16 cellular contexts compared by ENCODE assay signal in the genomic region with DNA sequence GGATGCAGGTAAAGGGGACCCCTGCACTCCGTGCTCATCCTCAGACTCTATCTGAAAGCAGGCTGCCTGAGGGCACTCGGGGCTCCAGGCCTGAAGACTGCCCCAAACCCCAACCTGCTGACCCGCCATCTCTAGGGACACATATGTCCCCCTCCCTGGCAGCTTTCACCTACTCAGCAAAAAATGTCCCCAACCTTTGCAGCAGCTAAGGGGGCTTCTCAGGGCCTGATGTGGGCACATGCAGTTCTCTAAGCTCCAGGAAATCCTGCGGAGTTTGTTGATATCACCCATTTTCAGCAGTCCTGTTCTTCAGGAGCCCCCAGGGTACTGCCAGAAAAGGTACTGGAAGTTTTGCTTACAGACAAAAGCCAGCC. TPM values are rescaled to one million over a fixed set of nuclear protein-coding genes. Genes with fewer than 3 reads are reported as not detected.
DNase-seq lines count a peak whose midpoint lies in the region; ATAC-seq, FAIRE-seq and TF ChIP-seq lines count a peak whose summit lies in the region.
"Had no signal": no experiment of that assay in that cellular context is flagged by ENCODE, and none has a peak within 500 bp of the region (broad histone marks: within the 10 kb centered on the region; RNA-seq: fewer than 3 reads in every experiment).

No MANE protein-coding gene starts in this region.

- H3K4me1 ChIP-seq in HepG2 (ENCODE audit: insufficient read depth, low read length) (peaks cover 27% of the 10 kb centered on the region), right lobe of liver (peaks cover 0 to 28% (median 5%) of the 10 kb centered on the region in 4 donors), skeletal muscle tissue (ENCODE audit: control insufficient read depth in 3 of 3, insufficient read depth in 3 of 3, low read length in 3 of 3) (peaks cover 32 to 58% (median 40%) of the 10 kb centered on the region in 3 donors)

- TF ChIP-seq POLR2A in HepG2 (IDR thresholded peaks at IDR 0.05; ENCODE audit: insufficient read depth in 1 of 2, low read depth in 2 of 2, low read length in 2 of 2) (no peak), right lobe of liver (IDR thresholded peaks at IDR 0.05) (no peak)

- H3K27ac ChIP-seq in HepG2 (ENCODE audit: extremely low read length, insufficient read depth, low read length) (no peak overlapping the region), right lobe of liver (no peak overlapping the region), RWPE1 (peak overlapping the region; percentile 85), skeletal muscle tissue (ENCODE audit: low read depth, low read length) (no peak overlapping the region)
- H3K27ac ChIP-seq: GM23248 had no signal

- H3K4me3 ChIP-seq in HepG2 (replicated peaks in 1 of 3; ENCODE audit: insufficient read depth in 1 of 3, low read depth in 2 of 3, low read length in 3 of 3): no peak overlapping the region
- no peak overlapping the region for H3K4me3 ChIP-seq in right lobe of liver
- H3K4me3 ChIP-seq in skeletal muscle tissue (ENCODE audit: low read length in 3 of 3): no peak overlapping the region
- H3K4me3 ChIP-seq: GM23248 had no signal

- no TSS peak for BruUV-seq in HepG2 (replicated peaks; lab: Mats Ljungman, UMichigan)

- POLR2A ChIA-PET in HepG2 (lab: Yijun Ruan, JAX): interaction anchor here (1.8 to 2.1 kb wide), 2 partner anchors 10 to 24 kb away, joined by 6 to 7 read pairs; a partner anchor contains a TSS
- POLR2A ChIA-PET in RWPE1 (lab: Yijun Ruan, JAX; ENCODE audit: low non-redundant PET): interaction anchor here (0.5 to 0.7 kb wide), 2 partner anchors 8 to 16 kb away, joined by 5 to 11 read pairs; no protein-coding TSS in a partner anchor

- no peak overlapping the region for H3K9ac ChIP-seq in HepG2 (ENCODE audit: insufficient read depth, low read depth, low read length)
- peak overlapping the region; percentile 14 to 54 (median 43) for H3K9ac ChIP-seq in skeletal muscle tissue (ENCODE audit: low read depth in 1 of 3, low read length in 3 of 3)
- H3K9ac ChIP-seq: GM23248 had no signal

- H3K27me3 ChIP-seq in HepG2 (ENCODE audit: control insufficient read depth in 1 of 2, insufficient read depth in 2 of 2, low read length in 2 of 2): no peaks in the 10 kb centered on the region
- no peaks in the 10 kb centered on the region for H3K27me3 ChIP-seq in right lobe of liver
- H3K27me3 ChIP-seq in skeletal muscle tissue (ENCODE audit: control insufficient read depth in 3 of 3, insufficient read depth in 3 of 3, low read length in 3 of 3): no peaks in the 10 kb centered on the region

- FAIRE-seq in HepG2 (lab: Jason Lieb, UNC): no peak
- no peak for FAIRE-seq in GM19239 (lab: Jason Lieb, UNC)
- FAIRE-seq: HTR-8/SVneo had no signal

- ATAC-seq in HepG2 (no peak), right lobe of liver (no peak)

- TF ChIP-seq EP300 in HepG2 (IDR thresholded peaks at IDR 0.05; ENCODE audit: low read depth in 2 of 2, low read length in 2 of 2) (no peak), HepG2 (CRISPR knock-in tag; IDR thresholded peaks at IDR 0.05; ENCODE audit: borderline replicate concordance) (no peak)

- H3K36me3 ChIP-seq in HepG2 (replicated peaks in 1 of 2; ENCODE audit: control insufficient read depth in 1 of 2, insufficient read depth in 2 of 2, low read length in 2 of 2): peaks cover 14 to 47% of the 10 kb centered on the region in 2 experiments; a peak in 4 of 5 replicates
- H3K36me3 ChIP-seq in right lobe of liver: peaks cover 0 to 5% (median 1%) of the 10 kb centered on the region in 4 donors
- peaks cover 35 to 42% (median 38%) of the 10 kb centered on the region in 3 donors for H3K36me3 ChIP-seq in skeletal muscle tissue (ENCODE audit: control insufficient read depth in 3 of 3, insufficient read depth in 3 of 3, low read length in 3 of 3)

- in situ Hi-C loops in HepG2 (cut with HindIII; ENCODE audit: extremely low pct_ligation_motif_present, low pct_unique_long_range_greater_than_20kb): no loop called here

- WGBS in HepG2 (ENCODE audit: low lambda C conversion rate): 90% methylated on average over 2 of the region's 4 CpGs
- 100% methylated on average over 1 of the region's 4 CpGs for WGBS in right lobe of liver (ENCODE audit: insufficient coverage, low coverage, low lambda C conversion rate, missing lambda C conversion rate)

- peaks cover 20% of the 10 kb centered on the region for H3K79me2 ChIP-seq in HepG2 (ENCODE audit: insufficient read depth, low read length)

- intact Hi-C loops in HepG2 (cut with micrococcal nuclease; ENCODE audit: unreplicated experiment) (no loop called here), right lobe of liver (cut with DNase I) (no loop called here)

- TF ChIP-seq RAD21 in HepG2 (CRISPR knock-in tag; IDR thresholded peaks at IDR 0.05): no peak

- H3K9me3 ChIP-seq in HepG2 (ENCODE audit: low read length) (no peaks in the 10 kb centered on the region), right lobe of liver (no peaks in the 10 kb centered on the region), skeletal muscle tissue (ENCODE audit: control insufficient read depth in 3 of 3, low read length in 3 of 3) (no peaks in the 10 kb centered on the region)

- CTCF ChIA-PET in HepG2 (lab: Yijun Ruan, JAX; ENCODE audit: low intra/inter-chr PET ratio, low total read pairs): no interaction called here
- CTCF ChIA-PET in RWPE1 (lab: Yijun Ruan, JAX): interaction anchor here (0.5 to 6.2 kb wide), 3 partner anchors 9 to 108 kb away, joined by 3 to 48 read pairs (median 3); a partner anchor contains a TSS

- no peak overlapping the region for H2AFZ ChIP-seq in HepG2 (ENCODE audit: low read length)
- H2AFZ ChIP-seq: GM23248 had no signal

- no peak for DNase-seq in HepG2 (ENCODE audit: low spot score)
- DNase-seq in right lobe of liver: no peak
- DNase-seq in RWPE1 (ENCODE audit: low spot score): no peak
- DNase-seq in epidermal melanocyte (ENCODE audit: insufficient read length, low spot score): peak; percentile 8
- no peak for DNase-seq in activated CD8-positive, alpha-beta memory T cell treated with anti-CD3 and anti-CD28 coated beads, Interleukin-2, amount 50 U/mL, for 48 hours
- DNase-seq in GM19239 (ENCODE audit: insufficient read length, low spot score): no peak
- no peak for DNase-seq in GF-D8 (lab: John Stamatoyannopoulos, UW)
- DNase-seq: 8988T; ACHN; CD4-positive, alpha-beta T cell; DMS79; GM23248; KBM-7 had no signal

- no peak overlapping the region for H3K4me2 ChIP-seq in HepG2 (ENCODE audit: low read depth, low read length)

- no peaks in the 10 kb centered on the region; the same call in 1 of the 2 replicates for H4K20me1 ChIP-seq in HepG2 (ENCODE audit: insufficient read depth, low read length)

- no peak for TF ChIP-seq CTCF in HepG2 (CRISPR knock-in tag; IDR thresholded peaks at IDR 0.05)
- no peak for TF ChIP-seq CTCF in right lobe of liver (IDR thresholded peaks at IDR 0.05)
- TF ChIP-seq CTCF in RWPE1 (conservative IDR thresholded peaks at IDR 0.05; ENCODE audit: low read depth): no peak

RNA-seq across cellular contexts. Expression of a gene that starts 2.2 kb away (rescaled TPM):
- total RNA-seq in HepG2 (2016; rRNA removed; fragmentation: Illumina TruSeq; extraction: Trizol) (22.6 and 31.6 TPM in 2 replicates), right lobe of liver (10 to 100 TPM in 5 of 6 experiments, 1 to 10 TPM in 1; 9.2 to 17.8 (median 11.8) TPM), skeletal muscle tissue (13.0 TPM)
- 23.7 and 28.0 TPM in 2 replicates for total RNA-seq in HepG2 (2016; cell fraction: cytosol; rRNA removed; fragmentation: Illumina TruSeq; extraction: Trizol; ENCODE audit: low read depth)
- 21.4 and 31.8 TPM in 2 replicates for total RNA-seq in HepG2 (2016; cell fraction: insoluble cytoplasmic fraction; rRNA removed; fragmentation: Illumina TruSeq; extraction: Trizol)
- total RNA-seq in HepG2 (2016; cell fraction: membrane; rRNA removed; fragmentation: Illumina TruSeq; extraction: Trizol): 27.7 and 31.4 TPM in 2 replicates
- total RNA-seq in HepG2 (2016; cell fraction: nucleus; rRNA removed; fragmentation: Illumina TruSeq; extraction: Trizol): 34.5 and 40.2 TPM in 2 replicates
- 27.6 and 36.9 TPM in 2 replicates for polyA plus RNA-seq in HepG2 (2011; rRNA removed)
- polyA plus RNA-seq in HepG2 (2011; cell fraction: cytosol; rRNA removed): 15.3 and 20.0 TPM in 2 replicates
- 128 and 151 TPM in 2 replicates for polyA plus RNA-seq in HepG2 (2011; cell fraction: nucleus; rRNA removed)
- 15.1 and 23.7 TPM in 2 replicates for polyA plus RNA-seq in HepG2 (2012)
- polyA plus RNA-seq in HepG2 (2016; cell fraction: cytosol; fragmentation: Illumina TruSeq; extraction: Trizol; ENCODE audit: low read depth): 12.4 and 19.6 TPM in 2 replicates
- polyA plus RNA-seq in HepG2 (2016; cell fraction: insoluble cytoplasmic fraction; fragmentation: Illumina TruSeq; extraction: Trizol; ENCODE audit: low read depth): 16.4 and 19.1 TPM in 2 replicates
- 18.6 and 24.9 TPM in 2 replicates for polyA plus RNA-seq in HepG2 (2016; cell fraction: membrane; fragmentation: Illumina TruSeq; extraction: Trizol; ENCODE audit: low read depth)
- polyA plus RNA-seq in HepG2 (2016; cell fraction: nucleus; fragmentation: Illumina TruSeq; extraction: Trizol; ENCODE audit: insufficient read depth, low read depth): 78.6 and 82.4 TPM in 2 replicates
- 13.7 and 46.0 TPM in 2 replicates for polyA minus RNA-seq in HepG2 (2011; rRNA and poly(A)+ RNA removed; ENCODE audit: low replicate concordance)
- polyA minus RNA-seq in HepG2 (2011; cell fraction: cytosol; rRNA and poly(A)+ RNA removed): 4.0 and 7.5 TPM in 2 replicates
- 27.8 and 33.3 TPM in 2 replicates for polyA minus RNA-seq in HepG2 (2011; cell fraction: nucleus; rRNA and poly(A)+ RNA removed)

RNA-seq across cellular contexts. Expression of a gene that starts 9.4 kb away (rescaled TPM):
- total RNA-seq in HepG2 (2016; rRNA removed; fragmentation: Illumina TruSeq; extraction: Trizol) (29.6 and 38.7 TPM in 2 replicates), right lobe of liver (10 to 100 TPM in 2 of 6 experiments, 1 to 10 TPM in 4; 8.4 to 11.7 (median 9.0) TPM), skeletal muscle tissue (13.0 TPM)
- 103 and 108 TPM in 2 replicates for total RNA-seq in HepG2 (2016; cell fraction: cytosol; rRNA removed; fragmentation: Illumina TruSeq; extraction: Trizol; ENCODE audit: low read depth)
- 26.0 and 40.1 TPM in 2 replicates for total RNA-seq in HepG2 (2016; cell fraction: insoluble cytoplasmic fraction; rRNA removed; fragmentation: Illumina TruSeq; extraction: Trizol)
- total RNA-seq in HepG2 (2016; cell fraction: membrane; rRNA removed; fragmentation: Illumina TruSeq; extraction: Trizol): 93.6 and 97.4 TPM in 2 replicates
- 26.3 and 30.8 TPM in 2 replicates for total RNA-seq in HepG2 (2016; cell fraction: nucleus; rRNA removed; fragmentation: Illumina TruSeq; extraction: Trizol)
- polyA plus RNA-seq in HepG2 (2011; rRNA removed): 21.3 and 21.8 TPM in 2 replicates
- 19.1 and 23.2 TPM in 2 replicates for polyA plus RNA-seq in HepG2 (2011; cell fraction: cytosol; rRNA removed)
- polyA plus RNA-seq in HepG2 (2011; cell fraction: nucleus; rRNA removed): 46.9 and 49.7 TPM in 2 replicates
- 16.9 and 18.6 TPM in 2 replicates for polyA plus RNA-seq in HepG2 (2012)
- polyA plus RNA-seq in HepG2 (2016; cell fraction: cytosol; fragmentation: Illumina TruSeq; extraction: Trizol; ENCODE audit: low read depth): 80.6 TPM in 2 replicates
- 32.1 and 34.5 TPM in 2 replicates for polyA plus RNA-seq in HepG2 (2016; cell fraction: insoluble cytoplasmic fraction; fragmentation: Illumina TruSeq; extraction: Trizol; ENCODE audit: low read depth)
- polyA plus RNA-seq in HepG2 (2016; cell fraction: membrane; fragmentation: Illumina TruSeq; extraction: Trizol; ENCODE audit: low read depth): 89.7 and 93.0 TPM in 2 replicates
- polyA plus RNA-seq in HepG2 (2016; cell fraction: nucleus; fragmentation: Illumina TruSeq; extraction: Trizol; ENCODE audit: insufficient read depth, low read depth): 60.9 and 67.4 TPM in 2 replicates
- polyA minus RNA-seq in HepG2 (2011; rRNA and poly(A)+ RNA removed; ENCODE audit: low replicate concordance): 9.8 and 59.1 TPM in 2 replicates
- polyA minus RNA-seq in HepG2 (2011; cell fraction: cytosol; rRNA and poly(A)+ RNA removed): 6.4 and 6.5 TPM in 2 replicates
- polyA minus RNA-seq in HepG2 (2011; cell fraction: nucleus; rRNA and poly(A)+ RNA removed): 13.0 and 13.1 TPM in 2 replicates

RNA-seq across cellular contexts. Expression of a gene that starts 24.5 kb away (rescaled TPM):
- total RNA-seq in HepG2 (2016; rRNA removed; fragmentation: Illumina TruSeq; extraction: Trizol) (13.4 and 21.7 TPM in 2 replicates), right lobe of liver (10 to 100 TPM; 19.1 to 45.0 (median 25.2) TPM), skeletal muscle tissue (14.6 TPM)
- total RNA-seq in HepG2 (2016; cell fraction: cytosol; rRNA removed; fragmentation: Illumina TruSeq; extraction: Trizol; ENCODE audit: low read depth): 8.4 and 10.0 TPM in 2 replicates
- total RNA-seq in HepG2 (2016; cell fraction: insoluble cytoplasmic fraction; rRNA removed; fragmentation: Illumina TruSeq; extraction: Trizol): 12.6 and 23.4 TPM in 2 replicates
- total RNA-seq in HepG2 (2016; cell fraction: membrane; rRNA removed; fragmentation: Illumina TruSeq; extraction: Trizol): 8.5 and 10.9 TPM in 2 replicates
- total RNA-seq in HepG2 (2016; cell fraction: nucleus; rRNA removed; fragmentation: Illumina TruSeq; extraction: Trizol): 14.0 and 15.0 TPM in 2 replicates
- polyA plus RNA-seq in HepG2 (2011; rRNA removed): 44.4 and 50.9 TPM in 2 replicates
- 23.8 and 38.3 TPM in 2 replicates for polyA plus RNA-seq in HepG2 (2011; cell fraction: cytosol; rRNA removed)
- 240 and 305 TPM in 2 replicates for polyA plus RNA-seq in HepG2 (2011; cell fraction: nucleus; rRNA removed)
- 16.2 and 19.0 TPM in 2 replicates for polyA plus RNA-seq in HepG2 (2012)
- polyA plus RNA-seq in HepG2 (2016; cell fraction: cytosol; fragmentation: Illumina TruSeq; extraction: Trizol; ENCODE audit: low read depth): 5.5 and 7.1 TPM in 2 replicates
- 13.7 and 16.1 TPM in 2 replicates for polyA plus RNA-seq in HepG2 (2016; cell fraction: insoluble cytoplasmic fraction; fragmentation: Illumina TruSeq; extraction: Trizol; ENCODE audit: low read depth)
- 6.1 and 7.5 TPM in 2 replicates for polyA plus RNA-seq in HepG2 (2016; cell fraction: membrane; fragmentation: Illumina TruSeq; extraction: Trizol; ENCODE audit: low read depth)
- polyA plus RNA-seq in HepG2 (2016; cell fraction: nucleus; fragmentation: Illumina TruSeq; extraction: Trizol; ENCODE audit: insufficient read depth, low read depth): 53.7 and 57.4 TPM in 2 replicates
- 48.5 and 187 TPM in 2 replicates for polyA minus RNA-seq in HepG2 (2011; rRNA and poly(A)+ RNA removed; ENCODE audit: low replicate concordance)
- polyA minus RNA-seq in HepG2 (2011; cell fraction: cytosol; rRNA and poly(A)+ RNA removed): 10.7 and 12.0 TPM in 2 replicates
- 32.6 and 32.9 TPM in 2 replicates for polyA minus RNA-seq in HepG2 (2011; cell fraction: nucleus; rRNA and poly(A)+ RNA removed)

RNA-seq across cellular contexts. Expression of a gene that starts 29.3 kb away (rescaled TPM):
- total RNA-seq in HepG2 (2016; rRNA removed; fragmentation: Illumina TruSeq; extraction: Trizol) (48.9 and 54.0 TPM in 2 replicates), right lobe of liver (10 to 100 TPM; 43.4 to 97.8 (median 74.0) TPM), skeletal muscle tissue (32.9 TPM)
- total RNA-seq in HepG2 (2016; cell fraction: cytosol; rRNA removed; fragmentation: Illumina TruSeq; extraction: Trizol; ENCODE audit: low read depth): 48.5 and 55.5 TPM in 2 replicates
- total RNA-seq in HepG2 (2016; cell fraction: insoluble cytoplasmic fraction; rRNA removed; fragmentation: Illumina TruSeq; extraction: Trizol): 53.0 and 54.1 TPM in 2 replicates
- 49.2 and 61.1 TPM in 2 replicates for total RNA-seq in HepG2 (2016; cell fraction: membrane; rRNA removed; fragmentation: Illumina TruSeq; extraction: Trizol)
- 19.0 and 19.6 TPM in 2 replicates for total RNA-seq in HepG2 (2016; cell fraction: nucleus; rRNA removed; fragmentation: Illumina TruSeq; extraction: Trizol)
- 20.9 and 23.4 TPM in 2 replicates for polyA plus RNA-seq in HepG2 (2011; rRNA removed)
- 18.5 and 46.9 TPM in 2 replicates for polyA plus RNA-seq in HepG2 (2011; cell fraction: cytosol; rRNA removed)
- 23.0 and 28.2 TPM in 2 replicates for polyA plus RNA-seq in HepG2 (2011; cell fraction: nucleus; rRNA removed)
- polyA plus RNA-seq in HepG2 (2012): 15.6 and 26.9 TPM in 2 replicates
- 54.8 and 61.0 TPM in 2 replicates for polyA plus RNA-seq in HepG2 (2016; cell fraction: cytosol; fragmentation: Illumina TruSeq; extraction: Trizol; ENCODE audit: low read depth)
- 43.5 and 50.2 TPM in 2 replicates for polyA plus RNA-seq in HepG2 (2016; cell fraction: insoluble cytoplasmic fraction; fragmentation: Illumina TruSeq; extraction: Trizol; ENCODE audit: low read depth)
- polyA plus RNA-seq in HepG2 (2016; cell fraction: membrane; fragmentation: Illumina TruSeq; extraction: Trizol; ENCODE audit: low read depth): 42.3 and 46.2 TPM in 2 replicates
- polyA plus RNA-seq in HepG2 (2016; cell fraction: nucleus; fragmentation: Illumina TruSeq; extraction: Trizol; ENCODE audit: insufficient read depth, low read depth): 35.6 and 38.1 TPM in 2 replicates
- polyA minus RNA-seq in HepG2 (2011; rRNA and poly(A)+ RNA removed; ENCODE audit: low replicate concordance): 6.4 and 7.1 TPM in 2 replicates
- polyA minus RNA-seq in HepG2 (2011; cell fraction: cytosol; rRNA and poly(A)+ RNA removed): 8.6 and 11.1 TPM in 2 replicates
- 2.1 and 2.2 TPM in 2 replicates for polyA minus RNA-seq in HepG2 (2011; cell fraction: nucleus; rRNA and poly(A)+ RNA removed)

RNA-seq across cellular contexts. Expression of a gene that starts 30.7 kb away (rescaled TPM):
- total RNA-seq in HepG2 (2016; rRNA removed; fragmentation: Illumina TruSeq; extraction: Trizol) (0.21 and 0.42 TPM in 2 replicates), right lobe of liver (10 to 100 TPM in 2 of 6 experiments, 1 to 10 TPM in 4; 3.9 to 15.6 (median 7.4) TPM), skeletal muscle tissue (1.0 TPM)
- 0.30 and 0.53 TPM in 2 replicates for total RNA-seq in HepG2 (2016; cell fraction: cytosol; rRNA removed; fragmentation: Illumina TruSeq; extraction: Trizol; ENCODE audit: low read depth)
- total RNA-seq in HepG2 (2016; cell fraction: insoluble cytoplasmic fraction; rRNA removed; fragmentation: Illumina TruSeq; extraction: Trizol): 0.25 and 0.39 TPM in 2 replicates
- 0.21 and 0.28 TPM in 2 replicates for total RNA-seq in HepG2 (2016; cell fraction: membrane; rRNA removed; fragmentation: Illumina TruSeq; extraction: Trizol)
- 0.69 and 0.87 TPM in 2 replicates for total RNA-seq in HepG2 (2016; cell fraction: nucleus; rRNA removed; fragmentation: Illumina TruSeq; extraction: Trizol)
- 1.5 and 1.9 TPM in 2 replicates for polyA plus RNA-seq in HepG2 (2011; rRNA removed)
- polyA plus RNA-seq in HepG2 (2011; cell fraction: cytosol; rRNA removed): 0.77 and 1.1 TPM in 2 replicates
- 17.1 and 19.3 TPM in 2 replicates for polyA plus RNA-seq in HepG2 (2011; cell fraction: nucleus; rRNA removed)
- polyA plus RNA-seq in HepG2 (2012): 3.1 and 3.5 TPM in 2 replicates
- polyA plus RNA-seq in HepG2 (2016; cell fraction: cytosol; fragmentation: Illumina TruSeq; extraction: Trizol; ENCODE audit: low read depth): 0.14 and 0.20 TPM in 2 replicates
- 0.43 and 0.47 TPM in 2 replicates for polyA plus RNA-seq in HepG2 (2016; cell fraction: insoluble cytoplasmic fraction; fragmentation: Illumina TruSeq; extraction: Trizol; ENCODE audit: low read depth)
- 0.27 and 0.30 TPM in 2 replicates for polyA plus RNA-seq in HepG2 (2016; cell fraction: membrane; fragmentation: Illumina TruSeq; extraction: Trizol; ENCODE audit: low read depth)
- polyA plus RNA-seq in HepG2 (2016; cell fraction: nucleus; fragmentation: Illumina TruSeq; extraction: Trizol; ENCODE audit: insufficient read depth, low read depth): 3.4 and 3.5 TPM in 2 replicates
- polyA minus RNA-seq in HepG2 (2011; rRNA and poly(A)+ RNA removed; ENCODE audit: low replicate concordance): 1.2 and 1.9 TPM in 2 replicates
- polyA minus RNA-seq in HepG2 (2011; cell fraction: cytosol; rRNA and poly(A)+ RNA removed): 0.49 and 1.6 TPM in 2 replicates
- 2.7 and 2.9 TPM in 2 replicates for polyA minus RNA-seq in HepG2 (2011; cell fraction: nucleus; rRNA and poly(A)+ RNA removed)
- total RNA-seq: G401 had no signal
